Comparison of ENCODE assay signal across 34 cellular contexts in the genomic region with DNA sequence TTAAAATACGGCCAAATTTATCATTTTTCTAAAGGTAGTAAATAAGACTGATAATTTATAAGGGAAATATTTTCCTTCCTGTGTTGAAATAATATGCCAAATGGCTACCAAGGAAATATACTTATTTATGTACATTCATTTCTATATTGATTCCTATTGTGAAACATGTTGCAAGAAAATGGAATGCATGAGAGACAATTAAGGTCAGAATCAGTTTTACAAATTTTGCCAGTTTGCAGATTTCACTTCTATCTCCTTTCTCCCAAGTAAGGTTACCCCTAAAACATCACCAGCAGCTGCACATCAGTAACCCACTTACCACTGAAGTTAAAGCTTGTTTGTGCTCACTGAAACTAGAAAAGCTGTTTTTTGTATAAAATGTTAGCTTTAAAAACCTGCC.
"Had no signal": no experiment of that assay in that cellular context is flagged by ENCODE, and none has a peak within 500 bp of the region (broad histone marks: within the 10 kb centered on the region; RNA-seq: fewer than 3 reads in every experiment).

No MANE protein-coding gene starts in this region.

- H3K27ac ChIP-seq: adrenal gland, body of pancreas, coronary artery, esophagus muscularis mucosa, foreskin keratinocyte, gastrocnemius medialis, heart left ventricle had no signal

- H3K27me3 ChIP-seq: adrenal gland, body of pancreas, esophagus muscularis mucosa, foreskin keratinocyte, gastrocnemius medialis, heart left ventricle had no signal

- DNase-seq: activated CD4-positive, alpha-beta memory T cell treated with anti-CD3 and anti-CD28 coated beads for 36 hours; activated CD4-positive, alpha-beta T cell treated with anti-CD3 and anti-CD28 coated beads for 36 hours; activated CD4-positive, alpha-beta T cell treated with anti-CD3 and anti-CD28 coated beads, Interleukin-2, amount 10 ng/mL, durations not matched to agents 24 days and 14 days; activated CD4-positive, CD25-positive, alpha-beta regulatory T cell; activated CD4-positive, CD25-positive, alpha-beta regulatory T cell treated with anti-CD3 and anti-CD28 coated beads, Interleukin-2, amount 50 U/mL, for 72 hours; activated CD8-positive, alpha-beta memory T cell treated with anti-CD3 and anti-CD28 coated beads, Interleukin-2, amount 10 ng/mL, durations not matched to agents 7 days and 5 days; activated CD8-positive, alpha-beta memory T cell treated with anti-CD3 and anti-CD28 coated beads, Interleukin-2, amount 50 U/mL, for 4 hours; activated CD8-positive, alpha-beta T cell treated with anti-CD3 and anti-CD28 coated beads, Interleukin-2, amount 10 ng/mL, durations not matched to agents 7 days and 5 days; activated effector memory CD4-positive, alpha-beta T cell treated with anti-CD3 and anti-CD28 coated beads, Interleukin-2, amount 50 U/mL, for 16 hours; activated naive CD4-positive, alpha-beta T cell treated with anti-CD3 and anti-CD28 coated beads for 36 hours; activated naive CD8-positive, alpha-beta T cell treated with anti-CD3 and anti-CD28 coated beads for 36 hours; activated naive CD8-positive, alpha-beta T cell treated with anti-CD3 and anti-CD28 coated beads, Interleukin-2, amount 50 U/mL, for 24 hours; activated T-cell treated with anti-CD3 and anti-CD28 coated beads, Interleukin-2, amount 50 U/mL, for 1 hour; activated T-cell treated with anti-CD3 and anti-CD28 coated beads, Interleukin-2, amount 50 U/mL, for 48 hours; adrenal gland; aorta; body of pancreas; dermis blood vessel endothelial cell; effector CD4-positive, alpha-beta T cell; effector memory CD8-positive, alpha-beta T cell; erythroblast; foreskin keratinocyte; gastrocnemius medialis; glutamatergic neuron; heart left ventricle; T-helper 17 cell; T1000 had no signal

- ATAC-seq: activated CD4-positive, alpha-beta T cell treated with anti-CD3 and anti-CD28 coated beads for 36 hours; activated CD8-positive, alpha-beta memory T cell treated with anti-CD3 and anti-CD28 coated beads, Interleukin-2, amount 10 ng/mL, durations not matched to agents 7 days and 5 days; activated CD8-positive, alpha-beta T cell treated with anti-CD3 and anti-CD28 coated beads, Interleukin-2, amount 10 ng/mL, durations not matched to agents 7 days and 5 days; activated naive CD8-positive, alpha-beta T cell treated with anti-CD3 and anti-CD28 coated beads, Interleukin-2, amount 50 U/mL, for 24 hours; body of pancreas; effector memory CD8-positive, alpha-beta T cell; foreskin keratinocyte; gastrocnemius medialis; heart left ventricle; T-helper 17 cell had no signal

- H3K9me3 ChIP-seq: adrenal gland, body of pancreas, esophagus muscularis mucosa, gastrocnemius medialis, heart left ventricle had no signal

- H3K4me3 ChIP-seq: adrenal gland, body of pancreas, coronary artery, esophagus muscularis mucosa, gastrocnemius medialis, heart left ventricle had no signal

- H3K27ac Mint-ChIP-seq: activated CD4-positive, alpha-beta memory T cell treated with anti-CD3 and anti-CD28 coated beads for 36 hours; activated CD4-positive, alpha-beta T cell treated with anti-CD3 and anti-CD28 coated beads for 36 hours; activated CD4-positive, alpha-beta T cell treated with anti-CD3 and anti-CD28 coated beads, Interleukin-2, amount 10 ng/mL, durations not matched to agents 24 days and 14 days; activated CD8-positive, alpha-beta memory T cell treated with anti-CD3 and anti-CD28 coated beads, Interleukin-2, amount 10 ng/mL, durations not matched to agents 7 days and 5 days; activated CD8-positive, alpha-beta T cell treated with anti-CD3 and anti-CD28 coated beads, Interleukin-2, amount 10 ng/mL, durations not matched to agents 7 days and 5 days; activated naive CD4-positive, alpha-beta T cell treated with anti-CD3 and anti-CD28 coated beads for 36 hours; activated naive CD4-positive, alpha-beta T cell treated with anti-CD3 and anti-CD28 coated beads, Interleukin-2, amount 50 U/mL, for 24 hours; activated naive CD8-positive, alpha-beta T cell treated with anti-CD3 and anti-CD28 coated beads for 36 hours; activated naive CD8-positive, alpha-beta T cell treated with anti-CD3 and anti-CD28 coated beads, Interleukin-2, amount 50 U/mL, for 24 hours; activated T-helper 1 cell treated with anti-CD3 and anti-CD28 coated beads, Interleukin-12 subunit alpha, Interleukin-12 subunit beta, Interleukin-2, Interleukin-4 antibody, amounts not matched to agents 30 ng/mL and 10 ng/mL and 1 ng/mL, durations not matched to agents 14 hours and 24 hours and 36 hours; activated T-helper 2 cell treated with anti-CD3 and anti-CD28 coated beads, Interferon-gamma antibody, Interleukin-2, Interleukin-4, amounts not matched to agents 10 μg/mL and 5 μg/mL and 100 μg/mL, durations not matched to agents 14 hours and 24 hours and 36 hours; T-helper 17 cell; T-helper 2 cell treated with Interferon-gamma antibody and Interleukin-4, amounts not matched to agents 5 μg/mL and 100 μg/mL, for 36 hours had no signal

- H3K9me3 Mint-ChIP-seq: activated CD4-positive, alpha-beta memory T cell treated with anti-CD3 and anti-CD28 coated beads for 36 hours; activated CD4-positive, alpha-beta T cell treated with anti-CD3 and anti-CD28 coated beads, Interleukin-2, amount 10 ng/mL, durations not matched to agents 24 days and 14 days; activated naive CD4-positive, alpha-beta T cell treated with anti-CD3 and anti-CD28 coated beads for 36 hours; activated naive CD4-positive, alpha-beta T cell treated with anti-CD3 and anti-CD28 coated beads, Interleukin-2, amount 50 U/mL, for 24 hours; activated naive CD8-positive, alpha-beta T cell treated with anti-CD3 and anti-CD28 coated beads for 36 hours; activated naive CD8-positive, alpha-beta T cell treated with anti-CD3 and anti-CD28 coated beads, Interleukin-2, amount 50 U/mL, for 24 hours; activated T-helper 1 cell treated with anti-CD3 and anti-CD28 coated beads, Interleukin-12 subunit alpha, Interleukin-12 subunit beta, Interleukin-2, Interleukin-4 antibody, amounts not matched to agents 30 ng/mL and 10 ng/mL and 1 ng/mL, durations not matched to agents 14 hours and 24 hours and 36 hours; activated T-helper 2 cell treated with anti-CD3 and anti-CD28 coated beads, Interferon-gamma antibody, Interleukin-2, Interleukin-4, amounts not matched to agents 10 μg/mL and 5 μg/mL and 100 μg/mL, durations not matched to agents 14 hours and 24 hours and 36 hours; central memory CD8-positive, alpha-beta T cell; effector memory CD8-positive, alpha-beta T cell; T-helper 2 cell treated with Interferon-gamma antibody and Interleukin-4, amounts not matched to agents 5 μg/mL and 100 μg/mL, for 36 hours had no signal

- H3K27me3 Mint-ChIP-seq: activated CD4-positive, alpha-beta memory T cell treated with anti-CD3 and anti-CD28 coated beads for 36 hours; activated CD4-positive, alpha-beta T cell treated with anti-CD3 and anti-CD28 coated beads for 36 hours; activated CD4-positive, alpha-beta T cell treated with anti-CD3 and anti-CD28 coated beads, Interleukin-2, amount 10 ng/mL, durations not matched to agents 24 days and 14 days; activated CD8-positive, alpha-beta memory T cell treated with anti-CD3 and anti-CD28 coated beads, Interleukin-2, amount 10 ng/mL, durations not matched to agents 7 days and 5 days; activated naive CD4-positive, alpha-beta T cell treated with anti-CD3 and anti-CD28 coated beads, Interleukin-2, amount 50 U/mL, for 24 hours; activated naive CD8-positive, alpha-beta T cell treated with anti-CD3 and anti-CD28 coated beads for 36 hours; activated naive CD8-positive, alpha-beta T cell treated with anti-CD3 and anti-CD28 coated beads, Interleukin-2, amount 50 U/mL, for 24 hours; central memory CD8-positive, alpha-beta T cell; effector memory CD8-positive, alpha-beta T cell; T-helper 17 cell had no signal

- H3K36me3 ChIP-seq: adrenal gland, esophagus muscularis mucosa, gastrocnemius medialis, heart left ventricle had no signal

- H3K4me3 Mint-ChIP-seq: activated CD4-positive, alpha-beta memory T cell treated with anti-CD3 and anti-CD28 coated beads for 36 hours; activated CD4-positive, alpha-beta T cell treated with anti-CD3 and anti-CD28 coated beads for 36 hours; activated CD4-positive, alpha-beta T cell treated with anti-CD3 and anti-CD28 coated beads, Interleukin-2, amount 10 ng/mL, durations not matched to agents 24 days and 14 days; activated CD8-positive, alpha-beta memory T cell treated with anti-CD3 and anti-CD28 coated beads, Interleukin-2, amount 10 ng/mL, durations not matched to agents 7 days and 5 days; activated CD8-positive, alpha-beta T cell treated with anti-CD3 and anti-CD28 coated beads, Interleukin-2, amount 10 ng/mL, durations not matched to agents 7 days and 5 days; activated naive CD4-positive, alpha-beta T cell treated with anti-CD3 and anti-CD28 coated beads for 36 hours; activated naive CD4-positive, alpha-beta T cell treated with anti-CD3 and anti-CD28 coated beads, Interleukin-2, amount 50 U/mL, for 24 hours; activated naive CD8-positive, alpha-beta T cell treated with anti-CD3 and anti-CD28 coated beads for 36 hours; activated naive CD8-positive, alpha-beta T cell treated with anti-CD3 and anti-CD28 coated beads, Interleukin-2, amount 50 U/mL, for 24 hours; activated T-helper 1 cell treated with anti-CD3 and anti-CD28 coated beads, Interleukin-12 subunit alpha, Interleukin-12 subunit beta, Interleukin-2, Interleukin-4 antibody, amounts not matched to agents 30 ng/mL and 10 ng/mL and 1 ng/mL, durations not matched to agents 14 hours and 24 hours and 36 hours; central memory CD8-positive, alpha-beta T cell; effector memory CD8-positive, alpha-beta T cell; T-helper 17 cell; T-helper 2 cell treated with Interferon-gamma antibody and Interleukin-4, amounts not matched to agents 5 μg/mL and 100 μg/mL, for 36 hours had no signal
